12 cellular contexts compared by ENCODE assay signal in genomic region chr2:9029721-9030120, GRCh38.
"Had no signal": no experiment of that assay in that cellular context is flagged by ENCODE, and none has a peak within 500 bp of the region (broad histone marks: within the 10 kb centered on the region; RNA-seq: fewer than 3 reads in every experiment).

No MANE protein-coding gene starts in this region.

- ATAC-seq: activated T-helper 17 cell treated with anti-CD3 and anti-CD28 coated beads, Interleukin-2, amount 50 U/mL, for 72 hours; esophagus mucosa; psoas muscle; right lobe of liver; stimulated activated memory B cell treated with anti-CD40 and anti-IgM and Interleukin-4, amounts not matched to agents 10 μg/mL and 1 μg/mL and 100 μg/mL, for 72 hours; WTC11 had no signal

- DNase-seq: activated CD4-positive, alpha-beta T cell treated with anti-CD3 and anti-CD28 coated beads, Interleukin-2, amount 10 ng/mL, durations not matched to agents 24 days and 14 days; activated naive CD4-positive, alpha-beta T cell treated with anti-CD3 and anti-CD28 coated beads for 36 hours; dorsolateral prefrontal cortex; glutamatergic neuron; nephron progenitor cell; psoas muscle; right lobe of liver; trophoblast cell had no signal
